In genomic region chr18:23889907-23890306, GRCh38 we compare ENCODE assay signal across 7 cellular contexts.
"Had no signal": no experiment of that assay in that cellular context is flagged by ENCODE, and none has a peak within 500 bp of the region (broad histone marks: within the 10 kb centered on the region; RNA-seq: fewer than 3 reads in every experiment).

No MANE protein-coding gene starts in this region.

- H3K36me3 ChIP-seq: HAP-1 had no signal

- ATAC-seq: HCT116, HepG2 had no signal

- H3K9ac ChIP-seq: GM23248 had no signal

- H2AFZ ChIP-seq: GM23248 had no signal

- H3K9me3 ChIP-seq: HAP-1 had no signal

- DNase-seq: GOT3, H7 had no signal

- H3K4me3 ChIP-seq: GM23248, HAP-1 had no signal

- H3K27ac ChIP-seq: GM23248, HL-60 had no signal

- H3K4me1 ChIP-seq: HAP-1 had no signal
